25 cellular contexts compared by ENCODE assay signal in genomic region chr6:116282698-116283097, GRCh38.
"Had no signal": no experiment of that assay in that cellular context is flagged by ENCODE, and none has a peak within 500 bp of the region (broad histone marks: within the 10 kb centered on the region; RNA-seq: fewer than 3 reads in every experiment).

No MANE protein-coding gene starts in this region.

- H3K36me3 ChIP-seq: prostate gland, thoracic aorta, transverse colon had no signal

- H3K27me3 Mint-ChIP-seq: dendritic cell treated with granulocyte-macrophage colony-stimulating factor and Interleukin-4, amounts not matched to agents 40 ng/mL and 50 ng/mL, for 4 days; effector memory CD8-positive, alpha-beta T cell; memory B cell; natural killer cell treated with Interleukin-12 subunit alpha and Interleukin-12 subunit beta and Interleukin-15 and Interleukin-18, amount 100 ng/mL, for 72 hours; stimulated activated memory B cell treated with anti-CD40 and anti-IgM and Interleukin-4, amounts not matched to agents 10 μg/mL and 1 μg/mL and 100 μg/mL, for 72 hours; stimulated activated naive CD8-positive, alpha-beta T cell treated with anti-CD3 and anti-CD28 coated beads, Interleukin-15, Interleukin-2, amounts not matched to agents 100 ng/mL and 50 ng/mL, for 24 hours had no signal

- H3K4me3 ChIP-seq: esophagus muscularis mucosa, hepatocyte, left ventricle myocardium inferior, lower lobe of right lung, prostate gland, spleen, thoracic aorta, transverse colon had no signal

- ATAC-seq: effector memory CD8-positive, alpha-beta T cell; foreskin keratinocyte; left cardiac atrium; lower lobe of right lung; natural killer cell treated with Interleukin-12 subunit alpha and Interleukin-12 subunit beta and Interleukin-15 and Interleukin-18, amount 100 ng/mL, for 72 hours; sciatic nerve; stimulated activated memory B cell treated with anti-CD40 and anti-IgM and Interleukin-4, amounts not matched to agents 10 μg/mL and 1 μg/mL and 100 μg/mL, for 72 hours had no signal

- H3K4me3 Mint-ChIP-seq: dendritic cell treated with granulocyte-macrophage colony-stimulating factor and Interleukin-4, amounts not matched to agents 40 ng/mL and 50 ng/mL, for 4 days; effector memory CD8-positive, alpha-beta T cell; memory B cell; natural killer cell treated with Interleukin-12 subunit alpha and Interleukin-12 subunit beta and Interleukin-15 and Interleukin-18, amount 100 ng/mL, for 72 hours; stimulated activated memory B cell treated with anti-CD40 and anti-IgM and Interleukin-4, amounts not matched to agents 10 μg/mL and 1 μg/mL and 100 μg/mL, for 72 hours; stimulated activated naive CD8-positive, alpha-beta T cell treated with anti-CD3 and anti-CD28 coated beads, Interleukin-15, Interleukin-2, amounts not matched to agents 100 ng/mL and 50 ng/mL, for 24 hours had no signal

- H3K9ac ChIP-seq: parathyroid adenoma had no signal

- H3K4me2 ChIP-seq: hepatocyte had no signal

- H3K27ac ChIP-seq: epithelial cell of prostate, esophagus muscularis mucosa, foreskin keratinocyte, hepatocyte, left ventricle myocardium inferior, lower lobe of right lung, parathyroid adenoma, prostate gland, spleen, thoracic aorta, transverse colon had no signal

- H3K9me3 ChIP-seq: esophagus muscularis mucosa, left ventricle myocardium inferior, lower lobe of right lung, prostate gland, spleen, thoracic aorta, transverse colon had no signal

- H3K27ac Mint-ChIP-seq: dendritic cell treated with granulocyte-macrophage colony-stimulating factor and Interleukin-4, amounts not matched to agents 40 ng/mL and 50 ng/mL, for 4 days; effector memory CD8-positive, alpha-beta T cell; natural killer cell treated with Interleukin-12 subunit alpha and Interleukin-12 subunit beta and Interleukin-15 and Interleukin-18, amount 100 ng/mL, for 72 hours; stimulated activated memory B cell treated with anti-CD40 and anti-IgM and Interleukin-4, amounts not matched to agents 10 μg/mL and 1 μg/mL and 100 μg/mL, for 72 hours; stimulated activated naive CD8-positive, alpha-beta T cell treated with anti-CD3 and anti-CD28 coated beads, Interleukin-15, Interleukin-2, amounts not matched to agents 100 ng/mL and 50 ng/mL, for 24 hours had no signal

- H3K27me3 ChIP-seq: esophagus muscularis mucosa, foreskin keratinocyte, hepatocyte, spleen, transverse colon had no signal

- DNase-seq: effector memory CD8-positive, alpha-beta T cell; foreskin keratinocyte; head of caudate nucleus; kidney; left cardiac atrium; left ventricle myocardium inferior; lower lobe of right lung; midbrain; spleen; stimulated activated CD4-positive, alpha-beta T cell treated with anti-CD3 and anti-CD28 coated beads, Interleukin-15, amount 100 ng/mL, for 24 hours; stimulated activated CD4-positive, alpha-beta T cell treated with anti-CD3 and anti-CD28 coated beads, Interleukin-1b, Interleukin-23, amount 100 ng/mL, for 48 hours; stimulated activated CD4-positive, alpha-beta T cell treated with anti-CD3 and anti-CD28 coated beads, Interleukin-4, amount 100 ng/mL, for 24 hours; transverse colon had no signal

- H2AFZ ChIP-seq: hepatocyte, parathyroid adenoma had no signal

- H3K9me3 Mint-ChIP-seq: dendritic cell treated with granulocyte-macrophage colony-stimulating factor and Interleukin-4, amounts not matched to agents 40 ng/mL and 50 ng/mL, for 4 days; effector memory CD8-positive, alpha-beta T cell; memory B cell; natural killer cell treated with Interleukin-12 subunit alpha and Interleukin-12 subunit beta and Interleukin-15 and Interleukin-18, amount 100 ng/mL, for 72 hours; stimulated activated memory B cell treated with anti-CD40 and anti-IgM and Interleukin-4, amounts not matched to agents 10 μg/mL and 1 μg/mL and 100 μg/mL, for 72 hours; stimulated activated naive CD8-positive, alpha-beta T cell treated with anti-CD3 and anti-CD28 coated beads, Interleukin-15, Interleukin-2, amounts not matched to agents 100 ng/mL and 50 ng/mL, for 24 hours had no signal
